Comparison of ENCODE assay signal across 1 cellular context in genomic region chr11:124829986-124830385, GRCh38.
TF ChIP-seq lines count a peak whose summit lies in the region.

No MANE protein-coding gene starts in this region.

TF ChIP-seq in IMR-90, 13 proteins besides CTCF, POLR2A, EP300 and RAD21:
- TF ChIP-seq BHLHE40 (IDR thresholded peaks at IDR 0.05; ENCODE audit: low read depth, low read length) (no peak), MAFK (IDR thresholded peaks at IDR 0.05; ENCODE audit: low read depth, low read length) (no peak), RCOR1 (IDR thresholded peaks at IDR 0.05; ENCODE audit: insufficient replicate concordance, low read length) (no peak), NFE2L2 (IDR thresholded peaks at IDR 0.05; ENCODE audit: low read depth, low read length) (no peak), CEBPB (IDR thresholded peaks at IDR 0.05; ENCODE audit: low read depth, low read length) (no peak), USF2 (IDR thresholded peaks at IDR 0.05; ENCODE audit: low read depth, low read length) (no peak), CHD1 (IDR thresholded peaks at IDR 0.05; ENCODE audit: low read depth, low read length) (no peak), MAZ (IDR thresholded peaks at IDR 0.05; ENCODE audit: borderline replicate concordance, low read depth, low read length) (no peak), MXI1 (IDR thresholded peaks at IDR 0.05; ENCODE audit: borderline replicate concordance, low read depth, low read length) (no peak), SMC3 (IDR thresholded peaks at IDR 0.05; ENCODE audit: low read depth, low read length) (no peak), FOS (IDR thresholded peaks at IDR 0.05; ENCODE audit: low read depth, low read length) (no peak), RFX5 (IDR thresholded peaks at IDR 0.05; ENCODE audit: low read depth, low read length) (no peak), ELK1 (IDR thresholded peaks at IDR 0.05; ENCODE audit: borderline replicate concordance, low read depth, low read length) (no peak)
